Comparison of ENCODE assay signal across 22 cellular contexts in the genomic region with DNA sequence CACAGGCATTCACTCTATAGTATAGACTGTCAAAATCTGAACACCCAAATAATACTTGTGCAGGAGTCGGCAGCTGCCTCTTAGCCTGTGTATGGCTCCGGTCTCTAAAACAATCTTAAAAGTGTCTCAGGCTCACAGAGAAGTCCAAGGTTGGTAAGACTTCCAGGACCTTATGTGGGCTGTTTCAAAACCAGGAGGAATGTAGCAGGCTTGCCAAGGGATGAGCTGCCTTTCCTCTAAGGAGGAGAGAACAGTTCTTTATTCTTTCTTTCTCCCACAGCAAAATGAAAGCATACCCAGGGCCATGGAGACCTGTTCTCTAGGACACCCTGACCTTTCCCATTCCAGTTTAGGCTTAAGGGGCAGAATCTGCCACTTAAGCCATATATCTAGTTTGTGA.
DNase-seq lines count a peak whose midpoint lies in the region; ATAC-seq and TF ChIP-seq lines count a peak whose summit lies in the region.
"Had no signal": no experiment of that assay in that cellular context is flagged by ENCODE, and none has a peak within 500 bp of the region (broad histone marks: within the 10 kb centered on the region; RNA-seq: fewer than 3 reads in every experiment).

No MANE protein-coding gene starts in this region.

- no peaks in the 10 kb centered on the region for H3K4me1 Mint-ChIP-seq in naive thymus-derived CD4-positive, alpha-beta T cell
- H3K4me1 Mint-ChIP-seq: neural progenitor cell had no signal

- no peak overlapping the region for H3K27ac Mint-ChIP-seq in naive thymus-derived CD4-positive, alpha-beta T cell
- H3K27ac Mint-ChIP-seq: activated naive CD8-positive, alpha-beta T cell; mesothelial cell of epicardium; neural progenitor cell had no signal

- H4K8ac ChIP-seq in IMR-90 (ENCODE audit: low read depth in 2 of 2, low read length in 2 of 2): no peak overlapping the region

- H3K27me3 ChIP-seq in IMR-90 (ENCODE audit: control insufficient read depth, insufficient read depth, low read length) (peaks cover 8% of the 10 kb centered on the region), osteoblast (ENCODE audit: insufficient read depth, low read length) (no peaks in the 10 kb centered on the region), stomach (no peaks in the 10 kb centered on the region)
- no peaks in the 10 kb centered on the region for H3K27me3 ChIP-seq in naive thymus-derived CD4-positive, alpha-beta T cell (ENCODE audit: control insufficient read depth in 2 of 2, insufficient read depth in 2 of 2, low read length in 2 of 2)
- H3K27me3 ChIP-seq: BLaER1 treated with 17β-estradiol and CSF1 and Interleukin-3, amounts not matched to agents 10 nM and 100 nM; left lung; neural progenitor cell; thyroid gland had no signal

- no peak for TF ChIP-seq CTCF in IMR-90 (conservative IDR thresholded peaks at IDR 0.05; ENCODE audit: low read depth, low read length)
- TF ChIP-seq CTCF in choroid plexus epithelial cell (conservative IDR thresholded peaks at IDR 0.05; ENCODE audit: low read depth, low read length): no peak
- no peak for TF ChIP-seq CTCF in osteoblast (IDR thresholded peaks at IDR 0.05; ENCODE audit: extremely low read depth, low read depth, low read length)
- no peak for TF ChIP-seq CTCF in stomach (IDR thresholded peaks at IDR 0.05)

- H3K4ac ChIP-seq in IMR-90 (ENCODE audit: low read depth, low read length): no peak overlapping the region

- no peak overlapping the region for H4K91ac ChIP-seq in IMR-90 (ENCODE audit: insufficient read depth, low read depth, low read length)

- peaks cover 0 to 12% (median 0%) of the 10 kb centered on the region in 11 donors for H3K9me3 Mint-ChIP-seq in naive thymus-derived CD4-positive, alpha-beta T cell
- H3K9me3 Mint-ChIP-seq: mesothelial cell of epicardium, neural progenitor cell had no signal

- no peaks in the 10 kb centered on the region for H3K36me3 ChIP-seq in IMR-90 (ENCODE audit: control insufficient read depth, insufficient read depth, low read length)
- no peaks in the 10 kb centered on the region for H3K36me3 ChIP-seq in osteoblast (ENCODE audit: insufficient read depth, low read length)
- no peaks in the 10 kb centered on the region for H3K36me3 ChIP-seq in naive thymus-derived CD4-positive, alpha-beta T cell (ENCODE audit: control insufficient read depth in 2 of 3, insufficient read depth in 3 of 3, low read length in 3 of 3)
- no peaks in the 10 kb centered on the region for H3K36me3 ChIP-seq in stomach
- H3K36me3 ChIP-seq: BLaER1 treated with 17β-estradiol and CSF1 and Interleukin-3, amounts not matched to agents 10 nM and 100 nM; left lung; neural progenitor cell; prostate gland; thyroid gland had no signal

- H3K4me2 ChIP-seq in IMR-90 (ENCODE audit: low read depth, low read length) (no peak overlapping the region), osteoblast (ENCODE audit: insufficient read depth, low read length) (no peak overlapping the region)
- H3K4me2 ChIP-seq: BLaER1 treated with 17β-estradiol and CSF1 and Interleukin-3, amounts not matched to agents 10 nM and 100 nM; neural progenitor cell had no signal

- no peak overlapping the region for H3K23ac ChIP-seq in IMR-90 (ENCODE audit: low read depth, low read length)

- H4K20me1 ChIP-seq in IMR-90 (ENCODE audit: insufficient read depth, low read length) (no peaks in the 10 kb centered on the region), osteoblast (ENCODE audit: insufficient read depth, low read length) (no peaks in the 10 kb centered on the region)
- H4K20me1 ChIP-seq: BLaER1 treated with 17β-estradiol and CSF1 and Interleukin-3, amounts not matched to agents 10 nM and 100 nM had no signal

- peak; percentile 72 for ATAC-seq in IMR-90 (ENCODE audit: low read depth)
- no peak for ATAC-seq in naive thymus-derived CD4-positive, alpha-beta T cell
- no peak for ATAC-seq in GM19463 (IDR thresholded peaks at IDR 0.05; ENCODE audit: unreplicated experiment)
- ATAC-seq: left lung had no signal

- intact Hi-C loops in IMR-90 (cut with micrococcal nuclease): no loop called here
- intact Hi-C loops in naive thymus-derived CD4-positive, alpha-beta T cell (cut with micrococcal nuclease): no loop called here
- intact Hi-C loops in stomach (cut with DNase I; ENCODE audit: low total_unique reads): no loop called here

- no peaks in the 10 kb centered on the region for H3K9me1 ChIP-seq in IMR-90 (ENCODE audit: insufficient read depth, low read length)

- WGBS in IMR-90 (ENCODE audit: extremely low coverage in 2 of 2, insufficient read length in 1 of 2), 2 experiments: no CpG with 5 or more reads among the region's 2 CpGs
- 54 to 80% (median 65%) methylated on average over 2 of the region's 2 CpGs for WGBS in stomach, 5 donors

- H3K27ac ChIP-seq in IMR-90 (ENCODE audit: insufficient read depth, low read length) (no peak overlapping the region), osteoblast (ENCODE audit: low read depth, low read length) (no peak overlapping the region), stomach (no peak overlapping the region)
- no peak overlapping the region for H3K27ac ChIP-seq in naive thymus-derived CD4-positive, alpha-beta T cell (ENCODE audit: low read depth, low read length)
- H3K27ac ChIP-seq: BLaER1 treated with 17β-estradiol and CSF1 and Interleukin-3, amounts not matched to agents 10 nM and 100 nM; HL-60; left lung; neural progenitor cell; prostate gland; thyroid gland had no signal

- dilution Hi-C loops in IMR-90 (cut with HindIII; ENCODE audit: low sequenced_read_pairs, unreplicated experiment): no loop called here

- no peak overlapping the region for H3K18ac ChIP-seq in IMR-90 (ENCODE audit: low read depth, low read length)

- H3K4me3 Mint-ChIP-seq in naive thymus-derived CD4-positive, alpha-beta T cell: no peak overlapping the region
- H3K4me3 Mint-ChIP-seq: activated naive CD8-positive, alpha-beta T cell; mesothelial cell of epicardium; neural progenitor cell had no signal

- H3K9ac ChIP-seq in IMR-90 (ENCODE audit: low read depth, low read length): no peak overlapping the region
- H3K9ac ChIP-seq: BLaER1 treated with 17β-estradiol and CSF1 and Interleukin-3, amounts not matched to agents 10 nM and 100 nM; neural progenitor cell had no signal

- DNase-seq in AG08396 (ENCODE audit: low spot score): peak; percentile 40
- DNase-seq in IMR-90: peak; percentile 36
- peak; percentile 5 for DNase-seq in choroid plexus epithelial cell (ENCODE audit: low read depth)
- peak; percentile 31 for DNase-seq in osteoblast (ENCODE audit: insufficient read length, low spot score, missing footprints)
- DNase-seq in NCI-H748 treated with DMSO at 0.1 percent for 48 hours (lab: John Stamatoyannopoulos, UW): no peak
- no peak for DNase-seq in naive thymus-derived CD4-positive, alpha-beta T cell
- DNase-seq in stomach: no peak
- DNase-seq: activated CD4-positive, alpha-beta T cell treated with anti-CD3 and anti-CD28 coated beads, Interleukin-2, amount 50 U/mL, for 1 hour; left lung; NCI-H1417 treated with DMSO at 0.1 percent for 48 hours; NCI-H2107; NCI-H510A treated with DMSO at 0.1 percent for 48 hours; stimulated activated CD4-positive, alpha-beta T cell treated with anti-CD3 and anti-CD28 coated beads, Interleukin-2, amount 100 ng/mL, for 48 hours; stimulated activated naive CD4-positive, alpha-beta T cell treated with Interleukin-2 at 50 U/mL for 16 hours; thyroid gland had no signal

- no peaks in the 10 kb centered on the region for H3K79me1 ChIP-seq in IMR-90 (ENCODE audit: low read depth in 1 of 2, low read length in 2 of 2)

- no peak overlapping the region for H2AK5ac ChIP-seq in IMR-90 (ENCODE audit: low read depth, low read length)

- no peak overlapping the region for H2AK9ac ChIP-seq in IMR-90 (replicated peaks; ENCODE audit: low read depth, low read length, poor library complexity)

- H2BK15ac ChIP-seq in IMR-90 (ENCODE audit: low read depth, low read length): no peak overlapping the region

- no peaks in the 10 kb centered on the region for H3K79me2 ChIP-seq in osteoblast (ENCODE audit: insufficient read depth, low read length)

- no peak overlapping the region for H4K5ac ChIP-seq in IMR-90 (ENCODE audit: low read depth, low read length)

- no peak overlapping the region for H3K56ac ChIP-seq in IMR-90 (ENCODE audit: extremely low read depth, insufficient read depth, low read length)

- POLR2A ChIA-PET in IMR-90 (lab: Charles Lee; ENCODE audit: unreplicated experiment): no interaction called here
- POLR2A ChIA-PET in naive thymus-derived CD4-positive, alpha-beta T cell (lab: Charles Lee): no interaction called here

- no peak for TF ChIP-seq EP300 in stomach (IDR thresholded peaks at IDR 0.05)

- H3K36me3 Mint-ChIP-seq in naive thymus-derived CD4-positive, alpha-beta T cell: no peaks in the 10 kb centered on the region
- H3K36me3 Mint-ChIP-seq: activated naive CD8-positive, alpha-beta T cell; mesothelial cell of epicardium; neural progenitor cell had no signal

- H3K9me3 ChIP-seq in IMR-90 (ENCODE audit: control insufficient read depth, insufficient read depth, low read length) (no peaks in the 10 kb centered on the region), osteoblast (ENCODE audit: low read depth, low read length) (no peaks in the 10 kb centered on the region), stomach (no peaks in the 10 kb centered on the region)
- peaks cover 0 to 8% (median 0%) of the 10 kb centered on the region in 3 experiments for H3K9me3 ChIP-seq in naive thymus-derived CD4-positive, alpha-beta T cell (ENCODE audit: control insufficient read depth in 2 of 3, low read length in 3 of 3)
- H3K9me3 ChIP-seq: BLaER1 treated with 17β-estradiol and CSF1 and Interleukin-3, amounts not matched to agents 10 nM and 100 nM; left lung; prostate gland; thyroid gland had no signal

- H3K4me3 ChIP-seq in IMR-90 (ENCODE audit: insufficient read depth, low read depth, low read length) (no peak overlapping the region), choroid plexus epithelial cell (ENCODE audit: low read depth, low read length) (no peak overlapping the region), osteoblast (ENCODE audit: insufficient read depth, low read length) (no peak overlapping the region), stomach (no peak overlapping the region)
- no peak overlapping the region for H3K4me3 ChIP-seq in naive thymus-derived CD4-positive, alpha-beta T cell (ENCODE audit: low read length)
- H3K4me3 ChIP-seq: BLaER1 treated with 17β-estradiol and CSF1 and Interleukin-3, amounts not matched to agents 10 nM and 100 nM; left lung; neural progenitor cell; prostate gland; thyroid gland had no signal

- no peak for TF ChIP-seq RAD21 in IMR-90 (IDR thresholded peaks at IDR 0.05; ENCODE audit: low read length)

- no TSS peak for BruUV-seq in IMR-90 (replicated peaks; lab: Mats Ljungman, UMichigan)

- no peak overlapping the region for H2BK120ac ChIP-seq in IMR-90 (ENCODE audit: low read depth, low read length)

- no peaks in the 10 kb centered on the region for H3K27me3 Mint-ChIP-seq in naive thymus-derived CD4-positive, alpha-beta T cell
- H3K27me3 Mint-ChIP-seq: activated naive CD8-positive, alpha-beta T cell had no signal

- H2BK5ac ChIP-seq in IMR-90 (ENCODE audit: low read depth, low read length, poor library complexity, severe bottlenecking): no peak overlapping the region

- H3K14ac ChIP-seq in IMR-90 (replicated peaks; ENCODE audit: low read depth, low read length): no peak overlapping the region

- no peak overlapping the region for H2BK20ac ChIP-seq in IMR-90 (ENCODE audit: low read depth, low read length)

- no peak overlapping the region for H2AFZ ChIP-seq in IMR-90 (replicated peaks; ENCODE audit: low read length, poor library complexity)
- no peak overlapping the region for H2AFZ ChIP-seq in osteoblast (ENCODE audit: low read length)
- H2AFZ ChIP-seq: neural progenitor cell had no signal

- TF ChIP-seq POLR2A in IMR-90 (IDR thresholded peaks at IDR 0.05; ENCODE audit: low read depth, low read length): no peak
- no peak for TF ChIP-seq POLR2A in stomach (IDR thresholded peaks at IDR 0.05)

- H3K4me1 ChIP-seq in IMR-90 (ENCODE audit: control insufficient read depth, insufficient read depth, low read length): no peaks in the 10 kb centered on the region
- H3K4me1 ChIP-seq in osteoblast (ENCODE audit: insufficient read depth, low read length): no peaks in the 10 kb centered on the region
- H3K4me1 ChIP-seq in naive thymus-derived CD4-positive, alpha-beta T cell (ENCODE audit: control insufficient read depth in 2 of 2, insufficient read depth in 2 of 2, low read length in 2 of 2): no peaks in the 10 kb centered on the region
- H3K4me1 ChIP-seq in stomach: no peaks in the 10 kb centered on the region
- H3K4me1 ChIP-seq: BLaER1 treated with 17β-estradiol and CSF1 and Interleukin-3, amounts not matched to agents 10 nM and 100 nM; left lung; neural progenitor cell; prostate gland; thyroid gland had no signal

- CTCF ChIA-PET in IMR-90 (lab: Yijun Ruan, JAX): no interaction called here
- CTCF ChIA-PET in naive thymus-derived CD4-positive, alpha-beta T cell (lab: Charles Lee): no interaction called here

- in situ Hi-C loops in IMR-90 (cut with MboI; ENCODE audit: low sequenced_read_pairs): no loop called here

Comparison
In these comparisons a context has a peak if more than half of its experiments do, and no peak if none do; other contexts are left out.
1. DNase-seq: peak in AG08396 (single experiment), IMR-90 (single experiment), choroid plexus epithelial cell (single experiment) and osteoblast (single experiment); none in NCI-H748 treated with DMSO at 0.1 percent for 48 hours (single experiment), naive thymus-derived CD4-positive, alpha-beta T cell (0 of 9) and stomach (single experiment).